Comparison of ENCODE assay signal across 17 cellular contexts in the genomic region with DNA sequence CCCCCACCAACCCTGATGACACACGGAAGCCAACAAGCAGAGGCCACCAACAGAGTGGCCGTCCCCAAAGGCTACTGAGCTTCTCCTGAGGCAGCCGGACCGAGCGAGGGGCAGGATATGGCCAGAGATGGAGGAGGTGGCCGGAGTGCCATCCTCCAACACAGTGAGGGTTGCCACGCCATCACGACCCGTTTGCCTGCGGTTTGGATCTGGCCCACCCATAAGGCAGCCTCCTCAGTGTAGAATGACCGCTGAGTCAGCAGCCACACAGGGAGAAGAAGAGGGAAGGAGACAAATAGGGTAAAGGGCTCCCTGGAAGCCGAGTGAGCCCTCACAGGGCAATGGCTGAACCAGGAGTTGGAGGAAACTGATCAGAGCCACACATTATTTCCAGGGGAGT. TPM values are rescaled to one million over a fixed set of nuclear protein-coding genes. Genes with fewer than 3 reads are reported as not detected.
DNase-seq lines count a peak whose midpoint lies in the region; ATAC-seq, FAIRE-seq and TF ChIP-seq lines count a peak whose summit lies in the region.
"Had no signal": no experiment of that assay in that cellular context is flagged by ENCODE, and none has a peak within 500 bp of the region (broad histone marks: within the 10 kb centered on the region; RNA-seq: fewer than 3 reads in every experiment).

No MANE protein-coding gene starts in this region.

- H3K4me1 Mint-ChIP-seq in neural progenitor cell: peaks cover 35% of the 10 kb centered on the region
- no peaks in the 10 kb centered on the region for H3K4me1 Mint-ChIP-seq in activated T-cell treated with anti-CD3 and anti-CD28 coated beads, Interleukin-2, amount 50 U/mL, for 4 hours (ENCODE audit: low read depth)
- H3K4me1 Mint-ChIP-seq: CD14-positive monocyte had no signal

- H3K36me3 ChIP-seq in K562 (ENCODE audit: control insufficient read depth, insufficient read depth, low read length) (no peaks in the 10 kb centered on the region), neural progenitor cell (no peaks in the 10 kb centered on the region), A673 (ENCODE audit: insufficient read depth, low read length, poor library complexity, severe bottlenecking) (no peaks in the 10 kb centered on the region)

- no peak overlapping the region for H3K4me2 ChIP-seq in A549
- H3K4me2 ChIP-seq in K562 (ENCODE audit: insufficient read depth, low read length): no peak overlapping the region
- peak overlapping the region; percentile 28 for H3K4me2 ChIP-seq in neural progenitor cell

- no peak overlapping the region for H3K27ac Mint-ChIP-seq in neural progenitor cell
- H3K27ac Mint-ChIP-seq: CD8-positive, alpha-beta T cell; HFFc6 had no signal

- H3F3A ChIP-seq in neural progenitor cell (ENCODE audit: low read depth): peaks cover 23% of the 10 kb centered on the region

- in situ Hi-C loops in K562 (cut with MboI): no loop called here

- no peak overlapping the region for H2AFZ ChIP-seq in K562 (ENCODE audit: low read depth, low read length)
- H2AFZ ChIP-seq in neural progenitor cell (replicated peaks): no peak overlapping the region

- H3K4me1 ChIP-seq in A549: no peaks in the 10 kb centered on the region; the same call in 1 of the 3 replicates
- H3K4me1 ChIP-seq in K562 (replicated peaks in 1 of 2; ENCODE audit: control insufficient read depth in 2 of 2, insufficient read depth in 2 of 2, low read length in 2 of 2): no peaks in the 10 kb centered on the region
- peaks cover 30% of the 10 kb centered on the region for H3K4me1 ChIP-seq in neural progenitor cell
- H3K4me1 ChIP-seq in A673 (ENCODE audit: insufficient read depth, low read length, poor library complexity, severe bottlenecking): no peaks in the 10 kb centered on the region

- no TSS peak for BruUV-seq in K562 (replicated peaks; lab: Mats Ljungman, UMichigan)
- BruUV-seq in A673 (replicated peaks; lab: Mats Ljungman, UMichigan): no TSS peak

- ATAC-seq in A549: no peak
- no peak for ATAC-seq in K562
- no peak for ATAC-seq in activated T-cell treated with anti-CD3 and anti-CD28 coated beads, Interleukin-2, amount 50 U/mL, for 4 hours
- ATAC-seq: CD8-positive, alpha-beta T cell had no signal

- H3K4me3 Mint-ChIP-seq in neural progenitor cell: no peak overlapping the region
- H3K4me3 Mint-ChIP-seq in activated T-cell treated with anti-CD3 and anti-CD28 coated beads, Interleukin-2, amount 50 U/mL, for 4 hours: no peak overlapping the region
- H3K4me3 Mint-ChIP-seq: CD14-positive monocyte; CD8-positive, alpha-beta T cell; HFFc6 had no signal

- TF ChIP-seq EP300 in A549 (IDR thresholded peaks at IDR 0.05): no peak
- no peak for TF ChIP-seq EP300 in K562 (IDR thresholded peaks at IDR 0.05; ENCODE audit: low read length)

- H3K9ac ChIP-seq in K562 (ENCODE audit: insufficient read depth in 1 of 2, low read depth in 2 of 2, low read length in 2 of 2) (no peak overlapping the region), neural progenitor cell (no peak overlapping the region)

- CTCF ChIA-PET in A549 (lab: Yijun Ruan, JAX): interaction anchor here (0.5 to 1.2 kb wide), 4 partner anchors 9 to 274 kb away, joined by 3 to 4 read pairs (median 3); no protein-coding TSS in a partner anchor
- CTCF ChIA-PET in K562 (lab: Yijun Ruan, JAX; ENCODE audit: low intra/inter-chr PET ratio): no interaction called here
- CTCF ChIA-PET in A673 (lab: Charles Lee): no interaction called here

- no peak for DNase-seq in A549 (ENCODE audit: low read depth in 1 of 2, low spot score in 1 of 2)
- peak; percentile 25 for DNase-seq in Daoy (ENCODE audit: low read depth)
- DNase-seq in K562 (ENCODE audit: extremely low read depth in 1 of 4, low spot score in 3 of 4): no peak
- DNase-seq in neural progenitor cell (ENCODE audit: low spot score): no peak
- DNase-seq in NCI-H1105 treated with DMSO at 0.1 percent for 48 hours (lab: John Stamatoyannopoulos, UW): no peak
- DNase-seq in A673 (ENCODE audit: low spot score): no peak
- no peak for DNase-seq in activated CD4-positive, alpha-beta T cell treated with anti-CD3 and anti-CD28 coated beads for 48 hours
- DNase-seq in activated T-cell treated with anti-CD3 and anti-CD28 coated beads, Interleukin-2, amount 50 U/mL, for 4 hours: no peak
- DNase-seq: CD8-positive, alpha-beta T cell; COR-L47; HCEC 1CT; HFFc6 had no signal

- H3K9me1 ChIP-seq in K562 (ENCODE audit: control insufficient read depth, insufficient read depth, low read length): no peaks in the 10 kb centered on the region

- intact Hi-C loops in K562 (cut with micrococcal nuclease): no loop called here
- intact Hi-C loops in A673 (cut with micrococcal nuclease; ENCODE audit: unreplicated experiment): no loop called here

- no peak for TF ChIP-seq RAD21 in A549 (conservative IDR thresholded peaks at IDR 0.05 in 1 of 2, IDR thresholded peaks at IDR 0.05 in 1 of 2)
- TF ChIP-seq RAD21 in K562 (CRISPR knock-in tag; conservative IDR thresholded peaks at IDR 0.05 in 1 of 2, IDR thresholded peaks at IDR 0.05 in 1 of 2): no peak

- POLR2A ChIA-PET in A549 (lab: Yijun Ruan, JAX) (no interaction called here), K562 (lab: Yijun Ruan, JAX) (interaction anchor here (0.6 kb wide), 1 partner anchor 1263 kb away, joined by 3 read pairs; no protein-coding TSS in a partner anchor), A673 (lab: Charles Lee; ENCODE audit: low non-redundant PET) (no interaction called here)

- H3K27ac ChIP-seq in A549: no peak overlapping the region
- H3K27ac ChIP-seq in K562 (ENCODE audit: extremely low read depth, low read depth, low read length): no peak overlapping the region
- no peak overlapping the region for H3K27ac ChIP-seq in neural progenitor cell
- no peak overlapping the region for H3K27ac ChIP-seq in A673 (ENCODE audit: low read depth, low read length, poor library complexity, severe bottlenecking)
- H3K27ac ChIP-seq: HL-60 had no signal

- TF ChIP-seq CTCF in A549 (IDR thresholded peaks at IDR 0.05) (no peak), K562 (IDR thresholded peaks at IDR 0.05 in 2 of 3, conservative IDR thresholded peaks at IDR 0.05 in 1 of 3; ENCODE audit: insufficient read depth in 2 of 3, low read depth in 1 of 3, low read length in 3 of 3) (no peak), neural progenitor cell (IDR thresholded peaks at IDR 0.05) (no peak), A673 (conservative IDR thresholded peaks at IDR 0.05; ENCODE audit: low read depth, low read length) (no peak)

- H3K27me3 ChIP-seq in K562 (ENCODE audit: control insufficient read depth in 2 of 2, insufficient read depth in 2 of 2, low read length in 2 of 2) (peaks cover 30 to 81% of the 10 kb centered on the region in 2 experiments), neural progenitor cell (peaks cover 62% of the 10 kb centered on the region), A673 (replicated peaks; ENCODE audit: insufficient read depth, low read depth, low read length, poor library complexity) (no peaks in the 10 kb centered on the region)

- H3K9me3 Mint-ChIP-seq in neural progenitor cell: no peaks in the 10 kb centered on the region
- no peaks in the 10 kb centered on the region for H3K9me3 Mint-ChIP-seq in activated T-cell treated with anti-CD3 and anti-CD28 coated beads, Interleukin-2, amount 50 U/mL, for 4 hours
- H3K9me3 Mint-ChIP-seq: CD8-positive, alpha-beta T cell; HFFc6 had no signal

- H4K20me1 ChIP-seq in K562 (replicated peaks; ENCODE audit: control insufficient read depth, insufficient read depth, low read length) (no peaks in the 10 kb centered on the region; the same call in 1 of the 2 replicates), neural progenitor cell (ENCODE audit: low read depth) (peaks cover 20% of the 10 kb centered on the region)

- H3K36me3 Mint-ChIP-seq in neural progenitor cell: no peaks in the 10 kb centered on the region
- H3K36me3 Mint-ChIP-seq in activated T-cell treated with anti-CD3 and anti-CD28 coated beads, Interleukin-2, amount 50 U/mL, for 4 hours (ENCODE audit: insufficient read depth): no peaks in the 10 kb centered on the region
- H3K36me3 Mint-ChIP-seq: CD14-positive monocyte; CD8-positive, alpha-beta T cell had no signal

- H3K9me3 ChIP-seq in A549 (no peaks in the 10 kb centered on the region), K562 (replicated peaks; ENCODE audit: control insufficient read depth, insufficient read depth, low read depth, low read length) (no peaks in the 10 kb centered on the region), neural progenitor cell (ENCODE audit: low read depth) (no peaks in the 10 kb centered on the region), A673 (ENCODE audit: low read depth, low read length, poor library complexity, severe bottlenecking) (no peaks in the 10 kb centered on the region)

- H3K4me3 ChIP-seq in A549 (no peak overlapping the region), K562 (no peak overlapping the region), neural progenitor cell (no peak overlapping the region), A673 (ENCODE audit: low read depth, low read length, poor library complexity, severe bottlenecking) (no peak overlapping the region)

- TF ChIP-seq POLR2A in A549 (IDR thresholded peaks at IDR 0.05; ENCODE audit: low read length) (no peak), K562 (conservative IDR thresholded peaks at IDR 0.05) (no peak)

- peaks cover 19% of the 10 kb centered on the region for H3K27me3 Mint-ChIP-seq in neural progenitor cell (ENCODE audit: insufficient read depth, low read depth)
- peaks cover 2% of the 10 kb centered on the region for H3K27me3 Mint-ChIP-seq in activated T-cell treated with anti-CD3 and anti-CD28 coated beads, Interleukin-2, amount 50 U/mL, for 4 hours (ENCODE audit: low read depth)

- 98% methylated on average over 12 of the region's 12 CpGs for WGBS in A549 (ENCODE audit: missing lambda C conversion rate)
- WGBS in K562 (ENCODE audit: insufficient coverage, low coverage, missing lambda C conversion rate): 2% methylated on average over 12 of the region's 12 CpGs

- H3K79me2 ChIP-seq in K562 (ENCODE audit: control insufficient read depth, insufficient read depth, low read length) (no peaks in the 10 kb centered on the region), neural progenitor cell (ENCODE audit: low read depth) (no peaks in the 10 kb centered on the region)

- FAIRE-seq in A549 (lab: Jason Lieb, UNC) (no peak), K562 (lab: Jason Lieb, UNC) (no peak)
- FAIRE-seq: A204.1, H1 had no signal

RNA-seq across cellular contexts. Expression of gene HNF1B, which starts 13.8 kb away (rescaled TPM):
- polyA plus RNA-seq in A549 (2011; rRNA removed) (13.3 and 17.0 TPM in 2 replicates), A549 (2017; fragmentation: RNase III; extraction: RNeasy Plus Mini Kit Qiagen cat#74134 plus additional on column Dnase treatment) (19.5 to 21.3 TPM (median 20.8 TPM) in 3 replicates), K562 (2011; rRNA removed) (not detected in 2 replicates), K562 (2014; fragmentation: Illumina TruSeq; extraction: Trizol) (not detected in 2 replicates), K562 (2014; fragmentation: Nextera tagmentation; extraction: Ambion mirVana) (not detected), K562 (2014; rRNA removed) (not detected in 2 replicates)
- polyA plus RNA-seq in A549 (2012; cell fraction: cytosol; rRNA removed): 14.1 and 16.8 TPM in 2 replicates
- polyA plus RNA-seq in A549 (2012; cell fraction: nucleus; rRNA removed): 20.1 and 21.2 TPM in 2 replicates
- polyA minus RNA-seq in A549 (2011; rRNA and poly(A)+ RNA removed): 23.9 and 28.2 TPM in 2 replicates
- not detected in 2 replicates for total RNA-seq in Daoy (2014; rRNA removed; shearing (Covaris generic))
- not detected in 2 replicates for total RNA-seq in K562 (2011; cell fraction: chromatin; rRNA removed; ENCODE audit: low replicate concordance)
- not detected in 2 replicates for total RNA-seq in K562 (2011; cell fraction: nucleolus; rRNA removed)
- total RNA-seq in K562 (2011; cell fraction: nucleoplasm; rRNA removed): not detected in 2 replicates
- total RNA-seq in K562 (2014; rRNA removed) (not detected in 2 replicates), K562 (2014; rRNA removed; fragmentation: Illumina TruSeq; extraction: Trizol) (not detected in 2 replicates), K562 (2015; rRNA removed; fragmentation: Illumina TruSeq; extraction: Trizol) (not detected in 2 replicates), K562 (2021) (0.11 TPM in 1 of 2 replicates, not detected in the other), neural progenitor cell (ENCODE audit: low replicate concordance) (0.15 TPM in 1 of 2 replicates, not detected in the other), A673 (2021) (not detected in 2 replicates)
- polyA plus RNA-seq in K562 (2011; cell fraction: cytosol; rRNA removed): not detected in 2 replicates
- not detected in 2 replicates for polyA plus RNA-seq in K562 (2011; cell fraction: nucleus; rRNA removed)
- polyA plus RNA-seq in K562 (2012): not detected in 2 replicates
- not detected in 2 replicates for polyA minus RNA-seq in K562 (2011; rRNA and poly(A)+ RNA removed)
- not detected in 2 replicates for polyA minus RNA-seq in K562 (2011; cell fraction: cytosol; rRNA and poly(A)+ RNA removed)
- not detected in 2 replicates for polyA minus RNA-seq in K562 (2011; cell fraction: nucleus; rRNA and poly(A)+ RNA removed)
- total RNA-seq in activated T-cell treated with anti-CD3 and anti-CD28 coated beads, Interleukin-2, amount 50 U/mL, for 4 hours: under 1 TPM in 1 of 3 donors, not detected in 2; 0.16 TPM
- total RNA-seq: CD8-positive, alpha-beta T cell; HFFc6 had no signal
- polyA plus RNA-seq: BJ, CD14-positive monocyte had no signal

Comparison
In these comparisons a context has a peak if more than half of its experiments do, and no peak if none do; other contexts are left out.
1. Of the 35 proteins assayed by ChIP-seq in both K562 and A549: peak only in K562: none; only in A549: MAFK; in both: none; in neither: 34.